ENCODE assay signal across 2 cellular contexts in genomic region chr2:20711612-20712011, GRCh38. TPM values are rescaled to one million over a fixed set of nuclear protein-coding genes. Genes with fewer than 3 reads are reported as not detected.
"Had no signal": no experiment of that assay in that cellular context is flagged by ENCODE, and none has a peak within 500 bp of the region (broad histone marks: within the 10 kb centered on the region; RNA-seq: fewer than 3 reads in every experiment).

No MANE protein-coding gene starts in this region.

RNA-seq across cellular contexts. Expression of gene GDF7, which starts 44.7 kb away (rescaled TPM):
- total RNA-seq: LHCN-M2, MCF 10A had no signal
